Comparison of ENCODE assay signal across 11 cellular contexts in genomic region chr14:100408350-100409015, GRCh38. TPM values are rescaled to one million over a fixed set of nuclear protein-coding genes. Genes with fewer than 3 reads are reported as not detected.
DNase-seq lines count a peak whose midpoint lies in the region; ATAC-seq, FAIRE-seq and TF ChIP-seq lines count a peak whose summit lies in the region.
"Had no signal": no experiment of that assay in that cellular context is flagged by ENCODE, and none has a peak within 500 bp of the region (broad histone marks: within the 10 kb centered on the region; RNA-seq: fewer than 3 reads in every experiment).

No MANE protein-coding gene starts in this region.

- CTCF ChIA-PET in CD8-positive, alpha-beta T cell (lab: Charles Lee): interaction anchor here (1.1 kb wide), 1 partner anchor 14 kb away, joined by 3 read pairs; no protein-coding TSS in a partner anchor

- H3K4me2 ChIP-seq in astrocyte (ENCODE audit: low read length): peak overlapping the region; percentile 57

- DNase-seq in CD8-positive, alpha-beta T cell: peak in 2 of 7 experiments; percentile 24 to 42
- peak; percentile 54 for DNase-seq in MG63
- DNase-seq in astrocyte (ENCODE audit: low read depth): peak; percentile 97
- DNase-seq in NCI-H1092 treated with DMSO at 0.1 percent for 48 hours (lab: John Stamatoyannopoulos, UW): no peak
- no peak for DNase-seq in activated T-helper 2 cell treated with anti-CD3 and anti-CD28 coated beads, Interferon-gamma antibody, Interleukin-2, Interleukin-4, amounts not matched to agents 10 μg/mL and 5 μg/mL and 100 μg/mL, durations not matched to agents 14 hours and 24 hours and 36 hours (ENCODE audit: low spot score)
- no peak for DNase-seq in NCI-H128 (lab: John Stamatoyannopoulos, UW; ENCODE audit: unreplicated experiment)
- no peak for DNase-seq in glomerular visceral epithelial cell (ENCODE audit: extremely low spot score)
- DNase-seq: thyroid gland had no signal

- H3K27me3 Mint-ChIP-seq in CD8-positive, alpha-beta T cell (ENCODE audit: low read depth): no peaks in the 10 kb centered on the region
- no peaks in the 10 kb centered on the region for H3K27me3 Mint-ChIP-seq in astrocyte (ENCODE audit: low read depth, unreplicated experiment)
- H3K27me3 Mint-ChIP-seq in activated T-helper 2 cell treated with anti-CD3 and anti-CD28 coated beads, Interferon-gamma antibody, Interleukin-2, Interleukin-4, amounts not matched to agents 10 μg/mL and 5 μg/mL and 100 μg/mL, durations not matched to agents 14 hours and 24 hours and 36 hours (ENCODE audit: low read depth): no peaks in the 10 kb centered on the region

- peak overlapping the region; percentile 63 for H3K9ac ChIP-seq in astrocyte (ENCODE audit: low read length)

- peaks cover 12% of the 10 kb centered on the region for H3K79me2 ChIP-seq in astrocyte (ENCODE audit: insufficient read depth, low read length)

- no peak overlapping the region for H3K4me3 ChIP-seq in CD8-positive, alpha-beta T cell (ENCODE audit: low read depth, low read length)
- no peak overlapping the region for H3K4me3 ChIP-seq in MG63
- no peak overlapping the region for H3K4me3 ChIP-seq in astrocyte (ENCODE audit: insufficient read depth, low read depth, low read length)
- no peak overlapping the region for H3K4me3 ChIP-seq in mesodermal cell (ENCODE audit: extremely low read depth, insufficient read depth, low read length, poor library complexity, severe bottlenecking)
- H3K4me3 ChIP-seq: gastroesophageal sphincter, thyroid gland had no signal

- no peak overlapping the region for H3K27ac Mint-ChIP-seq in CD8-positive, alpha-beta T cell
- H3K27ac Mint-ChIP-seq in astrocyte (ENCODE audit: unreplicated experiment): peak overlapping the region; percentile 34
- no peak overlapping the region for H3K27ac Mint-ChIP-seq in activated T-helper 2 cell treated with anti-CD3 and anti-CD28 coated beads, Interferon-gamma antibody, Interleukin-2, Interleukin-4, amounts not matched to agents 10 μg/mL and 5 μg/mL and 100 μg/mL, durations not matched to agents 14 hours and 24 hours and 36 hours

- H3K4me1 ChIP-seq in CD8-positive, alpha-beta T cell (ENCODE audit: insufficient read depth, low read length): peaks cover 28% of the 10 kb centered on the region
- peaks cover 26% of the 10 kb centered on the region for H3K4me1 ChIP-seq in astrocyte (ENCODE audit: insufficient read depth, low read length)
- peaks cover 37% of the 10 kb centered on the region for H3K4me1 ChIP-seq in mesodermal cell (ENCODE audit: control insufficient read depth, insufficient read depth, low read length, poor library complexity, severe bottlenecking)
- H3K4me1 ChIP-seq: thyroid gland had no signal

- intact Hi-C loops in CD8-positive, alpha-beta T cell (cut with DNase I, micrococcal nuclease): no loop called here
- intact Hi-C loops in activated T-helper 2 cell treated with anti-CD3 and anti-CD28 coated beads, Interferon-gamma antibody, Interleukin-2, Interleukin-4, amounts not matched to agents 10 μg/mL and 5 μg/mL and 100 μg/mL, durations not matched to agents 14 hours and 24 hours and 36 hours (cut with micrococcal nuclease): no loop called here

- peaks cover 5% of the 10 kb centered on the region for H3K36me3 Mint-ChIP-seq in CD8-positive, alpha-beta T cell
- H3K36me3 Mint-ChIP-seq in astrocyte (ENCODE audit: low read depth, unreplicated experiment): peaks cover 6% of the 10 kb centered on the region
- H3K36me3 Mint-ChIP-seq in activated T-helper 2 cell treated with anti-CD3 and anti-CD28 coated beads, Interferon-gamma antibody, Interleukin-2, Interleukin-4, amounts not matched to agents 10 μg/mL and 5 μg/mL and 100 μg/mL, durations not matched to agents 14 hours and 24 hours and 36 hours (ENCODE audit: low read depth): no peaks in the 10 kb centered on the region

- no peaks in the 10 kb centered on the region for H3K27me3 ChIP-seq in CD8-positive, alpha-beta T cell (ENCODE audit: insufficient read depth, low read length)
- H3K27me3 ChIP-seq in MG63 (no peaks in the 10 kb centered on the region), astrocyte (ENCODE audit: insufficient read depth, low read length) (no peaks in the 10 kb centered on the region)
- H3K27me3 ChIP-seq: gastroesophageal sphincter, thyroid gland had no signal

- no peaks in the 10 kb centered on the region for H3K36me3 ChIP-seq in CD8-positive, alpha-beta T cell (ENCODE audit: insufficient read depth, low read length)
- H3K36me3 ChIP-seq in MG63 (no peaks in the 10 kb centered on the region), astrocyte (ENCODE audit: insufficient read depth, low read length) (no peaks in the 10 kb centered on the region), mesodermal cell (ENCODE audit: control insufficient read depth, insufficient read depth, low read length) (no peaks in the 10 kb centered on the region)
- H3K36me3 ChIP-seq: gastroesophageal sphincter, thyroid gland had no signal

- FAIRE-seq in astrocyte (lab: Jason Lieb, UNC): no peak
- FAIRE-seq: GM19239 had no signal

- peak; percentile 68 for ATAC-seq in CD8-positive, alpha-beta T cell
- ATAC-seq: gastroesophageal sphincter had no signal

- WGBS in mesodermal cell (ENCODE audit: insufficient coverage in 2 of 2), 2 experiments: 67 to 100% methylated on average over 2 to 6 of the region's 11 CpGs

- no peaks in the 10 kb centered on the region for H3K9me3 Mint-ChIP-seq in CD8-positive, alpha-beta T cell
- no peaks in the 10 kb centered on the region for H3K9me3 Mint-ChIP-seq in astrocyte (ENCODE audit: unreplicated experiment)
- H3K9me3 Mint-ChIP-seq in activated T-helper 2 cell treated with anti-CD3 and anti-CD28 coated beads, Interferon-gamma antibody, Interleukin-2, Interleukin-4, amounts not matched to agents 10 μg/mL and 5 μg/mL and 100 μg/mL, durations not matched to agents 14 hours and 24 hours and 36 hours: no peaks in the 10 kb centered on the region

- H3K4me3 Mint-ChIP-seq in CD8-positive, alpha-beta T cell: no peak overlapping the region
- H3K4me3 Mint-ChIP-seq in astrocyte (ENCODE audit: unreplicated experiment): no peak overlapping the region
- H3K4me3 Mint-ChIP-seq in activated T-helper 2 cell treated with anti-CD3 and anti-CD28 coated beads, Interferon-gamma antibody, Interleukin-2, Interleukin-4, amounts not matched to agents 10 μg/mL and 5 μg/mL and 100 μg/mL, durations not matched to agents 14 hours and 24 hours and 36 hours (ENCODE audit: low read depth): no peak overlapping the region

- no peak for TF ChIP-seq CTCF in CD8-positive, alpha-beta T cell (IDR thresholded peaks at IDR 0.05)
- no peak for TF ChIP-seq CTCF in astrocyte (IDR thresholded peaks at IDR 0.05; ENCODE audit: insufficient read depth, low read depth, low read length)

- peaks cover 34% of the 10 kb centered on the region for H3K4me1 Mint-ChIP-seq in CD8-positive, alpha-beta T cell (ENCODE audit: low read depth)
- peaks cover 35% of the 10 kb centered on the region for H3K4me1 Mint-ChIP-seq in astrocyte (ENCODE audit: low read depth, unreplicated experiment)
- peaks cover 17% of the 10 kb centered on the region for H3K4me1 Mint-ChIP-seq in activated T-helper 2 cell treated with anti-CD3 and anti-CD28 coated beads, Interferon-gamma antibody, Interleukin-2, Interleukin-4, amounts not matched to agents 10 μg/mL and 5 μg/mL and 100 μg/mL, durations not matched to agents 14 hours and 24 hours and 36 hours (ENCODE audit: low read depth)

- no peak overlapping the region for H2AFZ ChIP-seq in astrocyte (ENCODE audit: low read depth, low read length)

- H3K9me3 ChIP-seq in CD8-positive, alpha-beta T cell (ENCODE audit: low read length): no peaks in the 10 kb centered on the region
- H3K9me3 ChIP-seq in MG63 (no peaks in the 10 kb centered on the region), astrocyte (ENCODE audit: insufficient read depth, low read depth, low read length) (no peaks in the 10 kb centered on the region), mesodermal cell (ENCODE audit: control insufficient read depth, low read length) (no peaks in the 10 kb centered on the region)
- H3K9me3 ChIP-seq: gastroesophageal sphincter, thyroid gland had no signal

- peaks cover 10% of the 10 kb centered on the region for H4K20me1 ChIP-seq in astrocyte (ENCODE audit: insufficient read depth, low read length)

- POLR2A ChIA-PET in CD8-positive, alpha-beta T cell (lab: Charles Lee): no interaction called here

- H3K27ac ChIP-seq in CD8-positive, alpha-beta T cell (ENCODE audit: low read depth, low read length): no peak overlapping the region
- peak overlapping the region; percentile 71 for H3K27ac ChIP-seq in astrocyte (ENCODE audit: low read depth, low read length)
- H3K27ac ChIP-seq in mesodermal cell (ENCODE audit: low read depth, low read length, severe bottlenecking): peak overlapping the region; percentile 47
- H3K27ac ChIP-seq: gastroesophageal sphincter, thyroid gland had no signal

RNA-seq across cellular contexts. Expression of gene WDR25, which starts 32.2 kb away (rescaled TPM):
- 1 to 10 TPM; 2.9 to 3.4 TPM for total RNA-seq in CD8-positive, alpha-beta T cell
- total RNA-seq in MG63 (2014; rRNA removed; shearing (Covaris generic); ENCODE audit: low replicate concordance): 20.7 and 40.0 TPM in 2 replicates
- total RNA-seq in astrocyte: 12.3 and 13.1 TPM in 2 replicates
- 6.1 TPM for polyA plus RNA-seq in mesodermal cell (2013, experiment 1 of 2)
- 4.6 TPM for polyA plus RNA-seq in mesodermal cell (2013, experiment 2 of 2)
- 6.9 and 7.3 TPM in 2 replicates for total RNA-seq in activated T-helper 2 cell treated with anti-CD3 and anti-CD28 coated beads, Interferon-gamma antibody, Interleukin-2, Interleukin-4, amounts not matched to agents 10 μg/mL and 5 μg/mL and 100 μg/mL, durations not matched to agents 14 hours and 24 hours and 36 hours

Comparison
In these comparisons a context has a peak if more than half of its experiments do, and no peak if none do; other contexts are left out.
1. DNase-seq: peak in MG63 (single experiment) and astrocyte (single experiment); none in NCI-H1092 treated with DMSO at 0.1 percent for 48 hours (single experiment), activated T-helper 2 cell treated with anti-CD3 and anti-CD28 coated beads, Interferon-gamma antibody, Interleukin-2, Interleukin-4, amounts not matched to agents 10 μg/mL and 5 μg/mL and 100 μg/mL, durations not matched to agents 14 hours and 24 hours and 36 hours (single experiment), NCI-H128 (single experiment) and glomerular visceral epithelial cell (single experiment).